17 cellular contexts compared by ENCODE assay signal in genomic region chr20:58010666-58011065, GRCh38.
"Had no signal": no experiment of that assay in that cellular context is flagged by ENCODE, and none has a peak within 500 bp of the region (broad histone marks: within the 10 kb centered on the region; RNA-seq: fewer than 3 reads in every experiment).

No MANE protein-coding gene starts in this region.

- H3K36me3 ChIP-seq: sigmoid colon, thyroid gland, upper lobe of left lung, uterus had no signal

- H3K27ac ChIP-seq: coronary artery, sigmoid colon, skin epidermis, thyroid gland, upper lobe of left lung had no signal

- H3K27ac Mint-ChIP-seq: naive B cell, nephron had no signal

- H3K36me3 Mint-ChIP-seq: naive B cell had no signal

- H3K27me3 ChIP-seq: thyroid gland, upper lobe of left lung, uterus had no signal

- DNase-seq: effector CD4-positive, alpha-beta T cell; foreskin melanocyte; hippocampal formation; left colon; left ventricle myocardium superior; mesenchymal stem cell; naive B cell; sigmoid colon; stimulated activated CD4-positive, alpha-beta T cell treated with anti-CD3 and anti-CD28 coated beads, Interleukin-12 subunit alpha, Interleukin-12 subunit beta, amount 100 ng/mL, for 4 hours; stimulated activated naive CD4-positive, alpha-beta T cell treated with Interleukin-2 at 50 U/mL for 16 hours; thyroid gland had no signal

- H3K4me3 Mint-ChIP-seq: nephron had no signal

- H3K4me3 ChIP-seq: coronary artery, lung, sigmoid colon, skin epidermis, thyroid gland, upper lobe of left lung, uterus had no signal

- H3K4me1 Mint-ChIP-seq: naive B cell had no signal

- H3K4me1 ChIP-seq: sigmoid colon had no signal

- ATAC-seq: left colon, left ventricle myocardium superior had no signal

- H3K9me3 ChIP-seq: sigmoid colon, thyroid gland, upper lobe of left lung, uterus had no signal
